In genomic region chr9:72942451-72942850, GRCh38 we compare ENCODE assay signal across 24 cellular contexts.
"Had no signal": no experiment of that assay in that cellular context is flagged by ENCODE, and none has a peak within 500 bp of the region (broad histone marks: within the 10 kb centered on the region; RNA-seq: fewer than 3 reads in every experiment).

No MANE protein-coding gene starts in this region.

- H3K4me3 ChIP-seq: colonic mucosa, esophagus squamous epithelium, gastrocnemius medialis, heart right ventricle, left lung, lower lobe of right lung, mucosa of descending colon had no signal

- H3K4me1 ChIP-seq: colonic mucosa, gastrocnemius medialis, heart right ventricle had no signal

- H3K27me3 ChIP-seq: colonic mucosa, esophagus squamous epithelium, gastrocnemius medialis, heart right ventricle, left lung had no signal

- H3K9me3 ChIP-seq: colonic mucosa, esophagus squamous epithelium, gastrocnemius medialis, heart right ventricle, left lung, lower lobe of right lung, mucosa of descending colon had no signal

- FAIRE-seq: endometrium, keratinocyte had no signal

- DNase-seq: colonic mucosa; cortex of kidney; effector CD8-positive, alpha-beta T cell; endodermal cell; erythroblast; esophagus squamous epithelium; foreskin fibroblast; foreskin melanocyte; gastrocnemius medialis; glutamatergic neuron; head of caudate nucleus; heart right ventricle; hippocampal formation; left cardiac atrium; left lung; left ventricle myocardium superior; lower lobe of right lung; mesenchymal stem cell; mucosa of descending colon; naive B cell had no signal

- H3K36me3 ChIP-seq: colonic mucosa, esophagus squamous epithelium, gastrocnemius medialis, heart right ventricle had no signal

- ATAC-seq: esophagus mucosa, gastrocnemius medialis, heart right ventricle, left cardiac atrium, left lung, left ventricle myocardium superior, lower lobe of right lung, mucosa of descending colon had no signal

- H3K27ac ChIP-seq: colonic mucosa, epithelial cell of prostate, esophagus squamous epithelium, gastrocnemius medialis, heart right ventricle, left lung, lower lobe of right lung had no signal
